8 cellular contexts compared by ENCODE assay signal in genomic region chr6:152897807-152898399, GRCh38.
DNase-seq lines count a peak whose midpoint lies in the region; TF ChIP-seq lines count a peak whose summit lies in the region.

No MANE protein-coding gene starts in this region.

- H3K9me3 ChIP-seq in ascending aorta (no peaks in the 10 kb centered on the region), spleen (no peaks in the 10 kb centered on the region)

- TF ChIP-seq CTCF in GM12874 (IDR thresholded peaks at IDR 0.05; ENCODE audit: insufficient read depth, low read depth, low read length): peak; percentile 90
- TF ChIP-seq CTCF in ascending aorta (IDR thresholded peaks at IDR 0.05): peak; percentile 23 to 70 (median 61)
- peak in 10 of 11 experiments; percentile 41 to 89 (median 76) for TF ChIP-seq CTCF in spleen (IDR thresholded peaks at IDR 0.05 in 8 of 11, conservative IDR thresholded peaks at IDR 0.05 in 3 of 11)

- no peaks in the 10 kb centered on the region for H3K9me3 Mint-ChIP-seq in T-helper 2 cell treated with Interferon-gamma antibody and Interleukin-4, amounts not matched to agents 5 μg/mL and 100 μg/mL, for 36 hours

- H3K4me1 Mint-ChIP-seq in T-helper 2 cell treated with Interferon-gamma antibody and Interleukin-4, amounts not matched to agents 5 μg/mL and 100 μg/mL, for 36 hours (ENCODE audit: low read depth): no peaks in the 10 kb centered on the region

- H3K36me3 Mint-ChIP-seq in T-helper 2 cell treated with Interferon-gamma antibody and Interleukin-4, amounts not matched to agents 5 μg/mL and 100 μg/mL, for 36 hours (ENCODE audit: low read depth): no peaks in the 10 kb centered on the region

- no peak for TF ChIP-seq POLR2A in spleen (IDR thresholded peaks at IDR 0.05)

- H3K27ac ChIP-seq in ascending aorta (no peak overlapping the region), spleen (no peak overlapping the region)

- peaks cover 8% of the 10 kb centered on the region for H3K27me3 Mint-ChIP-seq in T-helper 2 cell treated with Interferon-gamma antibody and Interleukin-4, amounts not matched to agents 5 μg/mL and 100 μg/mL, for 36 hours (ENCODE audit: low read depth)

- no peak overlapping the region for H3K4me3 Mint-ChIP-seq in T-helper 2 cell treated with Interferon-gamma antibody and Interleukin-4, amounts not matched to agents 5 μg/mL and 100 μg/mL, for 36 hours

- H3K27me3 ChIP-seq in ascending aorta: no peaks in the 10 kb centered on the region
- H3K27me3 ChIP-seq in spleen (replicated peaks in 1 of 7): peaks cover 0 to 8% (median 0%) of the 10 kb centered on the region in 7 donors

- H3K4me3 ChIP-seq in ascending aorta: no peak overlapping the region
- no peak overlapping the region for H3K4me3 ChIP-seq in spleen

- H3K4me1 ChIP-seq in ascending aorta (no peaks in the 10 kb centered on the region), spleen (peaks cover 0 to 8% (median 0%) of the 10 kb centered on the region in 6 donors)

- WGBS in spleen, 5 donors: 41 to 54% (median 50%) methylated on average over 14 to 16 of the region's 16 CpGs

- H3K36me3 ChIP-seq in ascending aorta (no peaks in the 10 kb centered on the region), spleen (no peaks in the 10 kb centered on the region)

- intact Hi-C loops in ascending aorta (cut with DNase I) (no loop called here), spleen (cut with DNase I; ENCODE audit: low total_unique reads) (no loop called here)

- no peak overlapping the region for H3K27ac Mint-ChIP-seq in T-helper 2 cell treated with Interferon-gamma antibody and Interleukin-4, amounts not matched to agents 5 μg/mL and 100 μg/mL, for 36 hours

- DNase-seq in GOT3 (lab: John Stamatoyannopoulos, UW) (peak; percentile 17), Kasumi-1 (lab: John Stamatoyannopoulos, UW) (peak; percentile 65 to 81), ascending aorta (ENCODE audit: low spot score in 2 of 2) (peak in 1 of 2 donors; percentile 68), hypothalamus (lab: John Stamatoyannopoulos, UW) (peak in 36 of 51 donors; percentile 1 to 70 (median 12)), spleen (peak; percentile 87), COR-L47 (lab: John Stamatoyannopoulos, UW) (no peak)
- peak; percentile 55 for DNase-seq in T-helper 2 cell treated with Interferon-gamma antibody and Interleukin-4, amounts not matched to agents 5 μg/mL and 100 μg/mL, for 36 hours (ENCODE audit: low spot score)
